10 cellular contexts compared by ENCODE assay signal in the genomic region with DNA sequence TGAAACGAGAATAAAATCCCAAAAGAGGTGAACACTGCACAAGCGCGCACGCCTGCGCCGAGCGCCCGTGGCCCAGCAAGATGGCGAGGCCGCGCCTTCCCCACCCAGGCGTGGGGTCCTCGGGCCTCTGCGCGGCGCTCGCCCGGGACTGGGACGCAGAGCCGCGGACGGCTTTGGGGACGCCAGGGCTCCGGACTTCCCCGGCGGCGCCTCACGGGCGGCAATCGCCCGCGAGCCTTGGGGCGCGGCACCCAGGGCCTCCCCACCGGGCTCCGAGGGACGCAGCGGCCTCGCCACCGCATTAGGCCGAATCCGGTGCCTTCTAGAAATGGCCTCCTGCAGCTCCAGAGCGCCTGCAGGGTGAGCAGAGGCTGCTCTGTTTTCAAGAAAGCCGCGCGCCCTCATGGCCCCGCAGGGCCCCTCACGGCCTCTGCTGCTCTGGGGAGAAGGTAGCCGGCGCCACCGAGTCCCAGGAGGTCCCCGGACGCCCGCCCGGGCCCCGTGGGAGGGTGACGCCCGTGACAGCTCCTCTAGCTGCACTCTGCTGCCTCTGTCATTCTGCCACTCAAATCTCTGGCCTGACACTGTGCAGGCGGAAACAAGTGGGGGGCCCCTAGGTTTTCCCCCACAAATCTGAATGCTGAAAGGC. TPM values are rescaled to one million over a fixed set of nuclear protein-coding genes. Genes with fewer than 3 reads are reported as not detected.
DNase-seq lines count a peak whose midpoint lies in the region; ATAC-seq, FAIRE-seq and TF ChIP-seq lines count a peak whose summit lies in the region.
"Had no signal": no experiment of that assay in that cellular context is flagged by ENCODE, and none has a peak within 500 bp of the region (broad histone marks: within the 10 kb centered on the region; RNA-seq: fewer than 3 reads in every experiment).

No MANE protein-coding gene starts in this region.

- peak; percentile 64 for ATAC-seq in HG02678 (IDR thresholded peaks at IDR 0.05; ENCODE audit: unreplicated experiment)
- ATAC-seq in HG03045 (IDR thresholded peaks at IDR 0.05; ENCODE audit: unreplicated experiment), result no peak
- no peak for ATAC-seq in HG03025 (IDR thresholded peaks at IDR 0.05; ENCODE audit: low FRiP score, unreplicated experiment)

- H3K4me1 ChIP-seq in endothelial cell of umbilical vein (ENCODE audit: control insufficient read depth, extremely low read depth, insufficient read depth, low read length), result no peaks in the 10 kb centered on the region

- no TSS peak for BruUV-seq in endothelial cell of umbilical vein (replicated peaks; lab: Mats Ljungman, UMichigan)

- no peaks in the 10 kb centered on the region for H3K79me2 ChIP-seq in endothelial cell of umbilical vein (ENCODE audit: control insufficient read depth, insufficient read depth, low read length)

- intact Hi-C loops in endothelial cell of umbilical vein (cut with micrococcal nuclease), result no loop called here

- no peaks in the 10 kb centered on the region for H4K20me1 ChIP-seq in endothelial cell of umbilical vein (replicated peaks; ENCODE audit: control insufficient read depth, extremely low read depth, insufficient read depth, low read length)

- CTCF ChIA-PET in endothelial cell of umbilical vein (lab: Charles Lee), result interaction anchor here (0.6 kb wide), 1 partner anchor 212 kb away, joined by 3 read pairs; no protein-coding TSS in a partner anchor

- no peaks in the 10 kb centered on the region for H3K9me1 ChIP-seq in endothelial cell of umbilical vein (replicated peaks; ENCODE audit: control insufficient read depth, extremely low read depth, insufficient read depth, low read length)

- POLR2A ChIA-PET in endothelial cell of umbilical vein (lab: Charles Lee), result no interaction called here

- H3K9ac ChIP-seq in endothelial cell of umbilical vein (replicated peaks; ENCODE audit: extremely low read depth, insufficient read depth, low read length), result peak overlapping the region; percentile 12

- peak overlapping the region; percentile 40 for H3K4me2 ChIP-seq in endothelial cell of umbilical vein (ENCODE audit: insufficient read depth, low read length)

- peak overlapping the region; percentile 84 for H2AFZ ChIP-seq in endothelial cell of umbilical vein (ENCODE audit: low read depth, low read length)

- no peak for TF ChIP-seq POLR2A in endothelial cell of umbilical vein (IDR thresholded peaks at IDR 0.05; ENCODE audit: low read depth, low read length)

- H3K36me3 ChIP-seq in endothelial cell of umbilical vein (ENCODE audit: control insufficient read depth in 2 of 2, extremely low read depth in 1 of 2, insufficient read depth in 2 of 2, low read length in 2 of 2), result no peaks in the 10 kb centered on the region

- no peaks in the 10 kb centered on the region for H3K27me3 ChIP-seq in endothelial cell of umbilical vein (ENCODE audit: control insufficient read depth in 2 of 2, insufficient read depth in 2 of 2, low read length in 2 of 2)

- H3K27ac ChIP-seq in endothelial cell of umbilical vein (ENCODE audit: insufficient read depth, low read depth, low read length), result no peak overlapping the region

- DNase-seq in GM12864 (ENCODE audit: low read depth), result no peak
- DNase-seq in endothelial cell of umbilical vein (ENCODE audit: low read depth, low spot score), result peak; percentile 21
- peak; percentile 52 for DNase-seq in putamen (ENCODE audit: low spot score)
- DNase-seq in ecto neural progenitor cell (ENCODE audit: low spot score), result no peak
- DNase-seq in kidney glomerular epithelial cell (lab: John Stamatoyannopoulos, UW), result no peak
- DNase-seq: NK-92 treated with Interleukin-12 subunit alpha and Interleukin-12 subunit beta, amount 100 ng/mL, for 24 hours; stimulated activated naive CD4-positive, alpha-beta T cell treated with Interleukin-2 at 50 U/mL for 16 hours had no signal

- FAIRE-seq in endothelial cell of umbilical vein (lab: Jason Lieb, UNC), result no peak

- peak overlapping the region; percentile 50 for H3K4me3 ChIP-seq in GM12864 (ENCODE audit: low read depth, low read length)
- peak overlapping the region in 1 of 3 experiments; percentile 25 for H3K4me3 ChIP-seq in endothelial cell of umbilical vein (replicated peaks in 1 of 3; ENCODE audit: insufficient read depth in 1 of 3, low read depth in 1 of 3, low read length in 3 of 3)

- no peak for TF ChIP-seq CTCF in GM12864 (IDR thresholded peaks at IDR 0.05; ENCODE audit: low read depth, low read length, missing control alignments)
- TF ChIP-seq CTCF in endothelial cell of umbilical vein (IDR thresholded peaks at IDR 0.05; ENCODE audit: extremely low read depth in 1 of 2, insufficient read depth in 1 of 2, low read depth in 1 of 2, low read length in 2 of 2), result no peak

- dilution Hi-C loops in endothelial cell of umbilical vein (cut with MboI; ENCODE audit: extremely low pct_ligation_motif_present, low sequenced_read_pairs), result no loop called here

- no peaks in the 10 kb centered on the region for H3K9me3 ChIP-seq in endothelial cell of umbilical vein (replicated peaks; ENCODE audit: control insufficient read depth, insufficient read depth, low read length)

TF ChIP-seq in endothelial cell of umbilical vein, 7 proteins besides CTCF, POLR2A, EP300 and RAD21:
- TF ChIP-seq, protein P1, sequence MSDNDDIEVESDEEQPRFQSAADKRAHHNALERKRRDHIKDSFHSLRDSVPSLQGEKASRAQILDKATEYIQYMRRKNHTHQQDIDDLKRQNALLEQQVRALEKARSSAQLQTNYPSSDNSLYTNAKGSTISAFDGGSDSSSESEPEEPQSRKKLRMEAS (IDR thresholded peaks at IDR 0.05; ENCODE audit: insufficient read depth, insufficient read length), result no peak
- TF ChIP-seq JUN (IDR thresholded peaks at IDR 0.05; ENCODE audit: borderline replicate concordance, insufficient read depth, insufficient read length, low read depth), result no peak
- TF ChIP-seq EZH2 (IDR thresholded peaks at IDR 0.05; ENCODE audit: borderline replicate concordance, low read depth, low read length, severe bottlenecking), result no peak
- TF ChIP-seq FOS (IDR thresholded peaks at IDR 0.05; ENCODE audit: borderline replicate concordance, insufficient read depth, low read length), result no peak
- no peak for TF ChIP-seq POLR2AphosphoS5 (IDR thresholded peaks at IDR 0.05; ENCODE audit: insufficient read depth, low read depth, low read length)
- TF ChIP-seq MYC (IDR thresholded peaks at IDR 0.05; ENCODE audit: low read depth, low read length), result no peak
- no peak for TF ChIP-seq GATA2 (IDR thresholded peaks at IDR 0.05; ENCODE audit: insufficient read depth, insufficient read length, low read depth, low read length)

RNA-seq across cellular contexts. Expression of a gene that starts 35.9 kb away (rescaled TPM):
- total RNA-seq in endothelial cell of umbilical vein, result 0.69 and 2.7 TPM in 2 replicates
- 2.4 and 3.2 TPM in 2 replicates for polyA plus RNA-seq in endothelial cell of umbilical vein
- 0.98 and 2.1 TPM in 2 replicates for polyA plus RNA-seq in endothelial cell of umbilical vein (2011; cell fraction: cytosol; rRNA removed)
- 0.29 and 0.52 TPM in 2 replicates for polyA plus RNA-seq in endothelial cell of umbilical vein (2011; cell fraction: nucleus; rRNA removed)
- 0.78 and 1.1 TPM in 2 replicates for polyA plus RNA-seq in endothelial cell of umbilical vein (2012)
- not detected in 2 replicates for polyA minus RNA-seq in endothelial cell of umbilical vein
- not detected for polyA minus RNA-seq in endothelial cell of umbilical vein (2011; cell fraction: cytosol; rRNA and poly(A)+ RNA removed)
- polyA minus RNA-seq in endothelial cell of umbilical vein (2011; cell fraction: nucleus; rRNA and poly(A)+ RNA removed), result not detected in 2 replicates

Comparison
In these comparisons a context has a peak if more than half of its experiments do, and no peak if none do; other contexts are left out.
1. DNase-seq: peak in endothelial cell of umbilical vein (single experiment) and putamen (single experiment); none in GM12864 (single experiment), ecto neural progenitor cell (single experiment) and kidney glomerular epithelial cell (single experiment).